9 cellular contexts compared by ENCODE assay signal in the genomic region with DNA sequence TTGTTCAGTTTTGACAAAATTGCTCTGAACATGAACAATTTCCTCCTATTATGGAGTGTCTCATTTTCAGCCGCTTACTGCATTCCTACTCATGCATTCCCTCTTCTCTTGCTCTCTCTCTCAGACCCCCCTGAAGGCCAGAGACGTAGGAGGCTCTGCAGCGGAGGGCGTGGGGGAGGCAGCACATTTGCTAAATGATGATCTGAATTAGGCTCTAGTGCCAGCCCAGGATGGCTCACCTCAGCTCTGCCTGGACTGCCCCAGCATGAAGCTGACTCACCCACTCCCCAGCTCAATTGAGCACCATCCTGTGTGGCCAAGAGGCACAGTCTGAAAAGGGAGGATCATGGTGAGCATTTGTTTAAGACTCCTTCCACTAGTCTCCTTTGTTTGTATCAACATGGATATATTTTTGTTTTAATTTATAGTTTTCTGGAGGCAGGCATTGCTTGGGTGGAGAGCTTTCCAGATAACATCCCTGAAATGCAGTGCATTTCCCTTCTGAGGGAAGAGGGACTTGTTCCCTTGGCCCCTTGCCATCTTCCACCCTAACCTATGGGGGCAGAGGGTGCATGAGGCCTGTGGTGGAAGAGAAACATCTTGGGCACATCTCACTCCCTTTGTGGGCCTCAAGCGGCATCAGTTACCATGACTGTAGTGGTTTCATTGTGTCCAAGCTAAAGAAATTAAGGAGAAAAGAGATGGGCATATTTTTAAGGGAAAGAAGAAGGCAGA. TPM values are rescaled to one million over a fixed set of nuclear protein-coding genes. Genes with fewer than 3 reads are reported as not detected.
A peak's percentile ranks its signal among the peaks of the same experiment; 100 is the strongest.
DNase-seq lines count a peak whose midpoint lies in the region; ATAC-seq and TF ChIP-seq lines count a peak whose summit lies in the region.
"Had no signal": no experiment of that assay in that cellular context is flagged by ENCODE, and none has a peak within 500 bp of the region (broad histone marks: within the 10 kb centered on the region; RNA-seq: fewer than 3 reads in every experiment).

No MANE protein-coding gene starts in this region.

- WGBS in transverse colon (ENCODE audit: low coverage in 1 of 2), 2 donors = 83 to 100% methylated on average over 1 to 5 of the region's 5 CpGs

- no peak for TF ChIP-seq POLR2A in transverse colon (IDR thresholded peaks at IDR 0.05)

- peak; percentile 45 for DNase-seq in AG04450 (ENCODE audit: low read depth, low spot score)
- DNase-seq in amniotic stem cell (lab: John Stamatoyannopoulos, UW) = peak; percentile 61
- no peak for DNase-seq in left lung
- DNase-seq in D341Med (ENCODE audit: low spot score) = no peak
- DNase-seq in activated T-cell treated with anti-CD3 and anti-CD28 coated beads, Interleukin-2, amount 50 U/mL, for 24 hours = no peak
- no peak for DNase-seq in NCI-H345 (lab: John Stamatoyannopoulos, UW)
- DNase-seq in transverse colon = no peak
- DNase-seq: natural killer cell had no signal

- intact Hi-C loops in left lung (cut with DNase I) = no loop called here
- intact Hi-C loops in transverse colon (cut with DNase I; ENCODE audit: low total_unique reads) = no loop called here

- peaks cover 8% of the 10 kb centered on the region for H3K36me3 Mint-ChIP-seq in activated T-cell treated with anti-CD3 and anti-CD28 coated beads, Interleukin-2, amount 50 U/mL, for 24 hours (ENCODE audit: low read depth)
- H3K36me3 Mint-ChIP-seq: natural killer cell had no signal

- H3K9me3 ChIP-seq in AG04450 (ENCODE audit: control insufficient read depth, insufficient read depth, low read length) = no peaks in the 10 kb centered on the region
- H3K9me3 ChIP-seq in left lung = no peaks in the 10 kb centered on the region
- H3K9me3 ChIP-seq in transverse colon = no peaks in the 10 kb centered on the region

- H3K9me3 Mint-ChIP-seq in activated T-cell treated with anti-CD3 and anti-CD28 coated beads, Interleukin-2, amount 50 U/mL, for 24 hours = no peaks in the 10 kb centered on the region
- H3K9me3 Mint-ChIP-seq: natural killer cell had no signal

- peak; percentile 45 for ATAC-seq in HG02610 (IDR thresholded peaks at IDR 0.05; ENCODE audit: unreplicated experiment)
- peak; percentile 57 for ATAC-seq in left lung
- ATAC-seq: natural killer cell had no signal

- in situ Hi-C loops in transverse colon (cut with MboI; ENCODE audit: low pct_ligation_motif_present in 1 of 4, low pct_unique_long_range_greater_than_20kb in 1 of 4, low sequenced_read_pairs in 3 of 4) = no loop called here

- H3K27me3 Mint-ChIP-seq in activated T-cell treated with anti-CD3 and anti-CD28 coated beads, Interleukin-2, amount 50 U/mL, for 24 hours = no peaks in the 10 kb centered on the region

- H3K27ac ChIP-seq in AG04450 (ENCODE audit: low read depth, low read length) (peak overlapping the region; percentile 67), left lung (no peak overlapping the region), transverse colon (no peak overlapping the region)

- H3K27ac Mint-ChIP-seq in activated T-cell treated with anti-CD3 and anti-CD28 coated beads, Interleukin-2, amount 50 U/mL, for 24 hours = no peak overlapping the region
- H3K27ac Mint-ChIP-seq: natural killer cell had no signal

- H3K4me1 ChIP-seq in left lung = peaks cover 8 to 31% of the 10 kb centered on the region in 2 donors
- peaks cover 0 to 9% (median 6%) of the 10 kb centered on the region in 4 donors for H3K4me1 ChIP-seq in transverse colon

- CTCF ChIA-PET in AG04450 (lab: Charles Lee) = no interaction called here

- no peaks in the 10 kb centered on the region for H3K36me3 ChIP-seq in left lung
- H3K36me3 ChIP-seq in transverse colon = no peaks in the 10 kb centered on the region

- TF ChIP-seq EP300 in transverse colon (IDR thresholded peaks at IDR 0.05; ENCODE audit: low read depth) = no peak

- POLR2A ChIA-PET in AG04450 (lab: Yijun Ruan, JAX) = interaction anchor here (0.6 kb wide), 1 partner anchor 12 kb away, joined by 3 read pairs; no protein-coding TSS in a partner anchor

- H3K4me1 Mint-ChIP-seq in activated T-cell treated with anti-CD3 and anti-CD28 coated beads, Interleukin-2, amount 50 U/mL, for 24 hours (ENCODE audit: low read depth) = peaks cover 21% of the 10 kb centered on the region

- H3K4me3 ChIP-seq in AG04450 (ENCODE audit: low read depth, low read length) (no peak overlapping the region), left lung (no peak overlapping the region), transverse colon (no peak overlapping the region)

- TF ChIP-seq CTCF in AG04450 (IDR thresholded peaks at IDR 0.05; ENCODE audit: low read depth, low read length) (no peak), left lung (IDR thresholded peaks at IDR 0.05) (no peak), transverse colon (IDR thresholded peaks at IDR 0.05) (no peak)

- H3K27me3 ChIP-seq in AG04450 (ENCODE audit: control insufficient read depth, insufficient read depth, low read length) = no peaks in the 10 kb centered on the region
- no peaks in the 10 kb centered on the region for H3K27me3 ChIP-seq in left lung
- H3K27me3 ChIP-seq in transverse colon = no peaks in the 10 kb centered on the region

- H3K4me3 Mint-ChIP-seq in activated T-cell treated with anti-CD3 and anti-CD28 coated beads, Interleukin-2, amount 50 U/mL, for 24 hours = no peak overlapping the region
- H3K4me3 Mint-ChIP-seq: natural killer cell had no signal

RNA-seq across cellular contexts. Expression of a gene that starts 5.5 kb away (rescaled TPM):
- polyA plus RNA-seq in AG04450 (2011; rRNA removed) = 3,563 and 3,667 TPM in 2 replicates
- polyA minus RNA-seq in AG04450 (2011; rRNA and poly(A)+ RNA removed) = 742 and 782 TPM in 2 replicates
- total RNA-seq in left lung (1,000 to 10,000 TPM; 1,937 to 1,986 TPM), transverse colon (1,000 to 10,000 TPM in 1 of 4 donors, 100 to 1,000 TPM in 2, 10 to 100 TPM in 1; 59.1 to 1,456 (median 761) TPM)

Comparison
In these comparisons a context has a peak if more than half of its experiments do, and no peak if none do; other contexts are left out.
1. DNase-seq: peak in AG04450 (single experiment) and amniotic stem cell (single experiment); none in left lung (0 of 2), D341Med (single experiment), activated T-cell treated with anti-CD3 and anti-CD28 coated beads, Interleukin-2, amount 50 U/mL, for 24 hours (single experiment), NCI-H345 (single experiment) and transverse colon (single experiment).